In genomic region chr11:110786226-110786902, GRCh38 we compare ENCODE assay signal across 9 cellular contexts.
"Had no signal": no experiment of that assay in that cellular context is flagged by ENCODE, and none has a peak within 500 bp of the region (broad histone marks: within the 10 kb centered on the region; RNA-seq: fewer than 3 reads in every experiment).

No MANE protein-coding gene starts in this region.

- H2AFZ ChIP-seq: GM23248 had no signal

- FAIRE-seq: H1, H54, K562 had no signal

- H3K9ac ChIP-seq: GM23248 had no signal

- H3K4me1 Mint-ChIP-seq: H9 had no signal

- H3K27ac ChIP-seq: GM23248, HL-60 had no signal

- ATAC-seq: K562 had no signal

- H3K4me3 Mint-ChIP-seq: H9, HFFc6 had no signal

- DNase-seq: GM23248, H9, HCEC 1CT, HFFc6, IMR-90 had no signal

- H3K4me3 ChIP-seq: GM23248, K562 had no signal

- H3K27ac Mint-ChIP-seq: H9, HFFc6 had no signal
